ENCODE assay signal across 15 cellular contexts in genomic region chr5:54063817-54064216, GRCh38.
DNase-seq lines count a peak whose midpoint lies in the region; ATAC-seq and TF ChIP-seq lines count a peak whose summit lies in the region.
"Had no signal": no experiment of that assay in that cellular context is flagged by ENCODE, and none has a peak within 500 bp of the region (broad histone marks: within the 10 kb centered on the region; RNA-seq: fewer than 3 reads in every experiment).

No MANE protein-coding gene starts in this region.

- H3K27ac Mint-ChIP-seq in naive thymus-derived CD8-positive, alpha-beta T cell: peak overlapping the region in 1 of 10 donors; percentile 38

- no peak overlapping the region for H3K4ac ChIP-seq in mesendoderm (ENCODE audit: low read depth, low read length)

- peak; percentile 53 for DNase-seq in AG09319 (ENCODE audit: extremely low read depth, low read depth)
- peak; percentile 70 for DNase-seq in LHCN-M2 (ENCODE audit: low read depth)
- DNase-seq in dedifferentiated amniotic fluid mesenchymal stem cell (ENCODE audit: extremely low spot score): peak; percentile 89
- no peak for DNase-seq in mesendoderm
- no peak for DNase-seq in naive thymus-derived CD8-positive, alpha-beta T cell
- no peak for DNase-seq in caudate nucleus (lab: John Stamatoyannopoulos, UW)
- DNase-seq in KBM-7: no peak
- DNase-seq: activated T-cell treated with anti-CD3 and anti-CD28 coated beads, Interleukin-2, amount 50 U/mL, for 1 hour; DMS79 treated with DMSO at 0.1 percent for 48 hours; NCI-H1105; NCI-H345 had no signal

- POLR2A ChIA-PET in naive thymus-derived CD8-positive, alpha-beta T cell (lab: Charles Lee): no interaction called here

- H2BK15ac ChIP-seq in mesendoderm (replicated peaks; ENCODE audit: low read depth): no peak overlapping the region

- no peak overlapping the region for H2BK120ac ChIP-seq in mesendoderm (ENCODE audit: low read depth, low read length)

- H3K4me1 Mint-ChIP-seq in naive thymus-derived CD8-positive, alpha-beta T cell: no peaks in the 10 kb centered on the region

- H4K8ac ChIP-seq in mesendoderm (ENCODE audit: low read depth, low read length): no peak overlapping the region

- ATAC-seq in GM19023 (IDR thresholded peaks at IDR 0.05; ENCODE audit: unreplicated experiment): no peak
- ATAC-seq in naive thymus-derived CD8-positive, alpha-beta T cell: no peak
- ATAC-seq: activated CD4-positive, CD25-positive, alpha-beta regulatory T cell treated with anti-CD3 and anti-CD28 coated beads, Interleukin-2, amount 50 U/mL, for 24 hours had no signal

- H3K4me3 Mint-ChIP-seq in naive thymus-derived CD8-positive, alpha-beta T cell: no peak overlapping the region

- H3K4me3 ChIP-seq in mesendoderm (ENCODE audit: low read length): no peak overlapping the region
- H3K4me3 ChIP-seq: BLaER1 treated with 17β-estradiol and CSF1 and Interleukin-3, amounts not matched to agents 10 nM and 100 nM; tibial nerve had no signal

- WGBS in mesendoderm (ENCODE audit: extremely low coverage, insufficient coverage, low lambda C conversion rate): no CpG with 5 or more reads among the region's 3 CpGs

- H3K9ac ChIP-seq in mesendoderm (ENCODE audit: low read length): no peak overlapping the region
- H3K9ac ChIP-seq: BLaER1 treated with 17β-estradiol and CSF1 and Interleukin-3, amounts not matched to agents 10 nM and 100 nM had no signal

- no peaks in the 10 kb centered on the region for H3K27me3 Mint-ChIP-seq in naive thymus-derived CD8-positive, alpha-beta T cell

- H3K56ac ChIP-seq in mesendoderm (ENCODE audit: low read length): peak overlapping the region; percentile 19

- H3K4me2 ChIP-seq in mesendoderm (ENCODE audit: low read length): no peak overlapping the region
- H3K4me2 ChIP-seq: BLaER1 treated with 17β-estradiol and CSF1 and Interleukin-3, amounts not matched to agents 10 nM and 100 nM had no signal

- no peak overlapping the region for H3K18ac ChIP-seq in mesendoderm (ENCODE audit: low read length)

- H3K79me2 ChIP-seq in mesendoderm (ENCODE audit: control insufficient read depth, insufficient read depth, low read length): no peaks in the 10 kb centered on the region

- no peaks in the 10 kb centered on the region for H3K36me3 ChIP-seq in mesendoderm (ENCODE audit: control insufficient read depth, insufficient read depth, low read length)
- H3K36me3 ChIP-seq: tibial nerve had no signal

- no peak overlapping the region for H2BK5ac ChIP-seq in mesendoderm (ENCODE audit: low read length)

- no peak overlapping the region for H2AK5ac ChIP-seq in mesendoderm (ENCODE audit: low read length)

- in situ Hi-C loops in KBM-7 (cut with MboI; ENCODE audit: low pct_unique_long_range_greater_than_20kb, low sequenced_read_pairs): no loop called here

- no peaks in the 10 kb centered on the region for H3K9me3 Mint-ChIP-seq in naive thymus-derived CD8-positive, alpha-beta T cell

- no peak overlapping the region for H3K23ac ChIP-seq in mesendoderm (ENCODE audit: low read length)

- peaks cover 5% of the 10 kb centered on the region for H3K4me1 ChIP-seq in mesendoderm (ENCODE audit: control insufficient read depth, low read depth, low read length)

- H3K79me1 ChIP-seq in mesendoderm (ENCODE audit: low read length): no peaks in the 10 kb centered on the region

- H4K5ac ChIP-seq in mesendoderm (ENCODE audit: low read length): no peak overlapping the region

- H3K27me3 ChIP-seq in mesendoderm (ENCODE audit: insufficient read depth, low read length, poor library complexity): no peaks in the 10 kb centered on the region
- H3K27me3 ChIP-seq: BLaER1 treated with 17β-estradiol and CSF1 and Interleukin-3, amounts not matched to agents 10 nM and 100 nM; tibial nerve had no signal

- no peak for TF ChIP-seq CTCF in AG09319 (IDR thresholded peaks at IDR 0.05; ENCODE audit: low read depth, low read length)

- H3K27ac ChIP-seq in mesendoderm (ENCODE audit: low read depth, low read length): no peak overlapping the region
- H3K27ac ChIP-seq in caudate nucleus (ENCODE audit: low read depth, low read length): no peak overlapping the region
- H3K27ac ChIP-seq: BLaER1 treated with 17β-estradiol and CSF1 and Interleukin-3, amounts not matched to agents 10 nM and 100 nM had no signal

- H3K36me3 Mint-ChIP-seq in naive thymus-derived CD8-positive, alpha-beta T cell: peaks cover 5 to 32% (median 29%) of the 10 kb centered on the region in 3 donors

Comparison
In these comparisons a context has a peak if more than half of its experiments do, and no peak if none do; other contexts are left out.
1. DNase-seq: peak in AG09319 (single experiment), LHCN-M2 (single experiment) and dedifferentiated amniotic fluid mesenchymal stem cell (single experiment); none in mesendoderm (single experiment), naive thymus-derived CD8-positive, alpha-beta T cell (0 of 10), caudate nucleus (0 of 61) and KBM-7 (single experiment).